In the genomic region with DNA sequence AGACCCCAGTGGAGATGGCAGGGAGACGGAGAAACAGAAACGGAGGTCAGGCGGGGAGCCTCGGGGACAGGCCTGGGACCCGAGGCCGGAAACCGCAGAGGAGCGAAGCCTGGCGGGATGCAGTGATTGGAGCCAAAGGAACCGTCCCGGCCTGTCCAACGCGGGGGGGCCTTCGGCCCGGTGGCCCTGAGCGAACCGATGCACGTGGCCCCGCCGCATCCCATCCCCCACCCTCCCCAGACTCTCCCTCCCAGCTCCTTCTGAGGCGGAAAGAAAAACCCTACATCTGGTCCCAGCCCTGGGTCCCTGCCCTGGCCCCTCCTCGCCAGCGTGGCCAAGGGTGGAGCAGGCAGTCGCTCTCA, we compare ENCODE assay signal across 1 cellular context.
TF ChIP-seq lines count a peak whose summit lies in the region.

No MANE protein-coding gene starts in this region.

TF ChIP-seq in K562, 482 proteins besides CTCF, POLR2A, EP300 and RAD21 (continues in another document):
- no peak for TF ChIP-seq MBD2 (IDR thresholded peaks at IDR 0.05; ENCODE audit: borderline replicate concordance, low read depth)
- TF ChIP-seq, protein P1, sequence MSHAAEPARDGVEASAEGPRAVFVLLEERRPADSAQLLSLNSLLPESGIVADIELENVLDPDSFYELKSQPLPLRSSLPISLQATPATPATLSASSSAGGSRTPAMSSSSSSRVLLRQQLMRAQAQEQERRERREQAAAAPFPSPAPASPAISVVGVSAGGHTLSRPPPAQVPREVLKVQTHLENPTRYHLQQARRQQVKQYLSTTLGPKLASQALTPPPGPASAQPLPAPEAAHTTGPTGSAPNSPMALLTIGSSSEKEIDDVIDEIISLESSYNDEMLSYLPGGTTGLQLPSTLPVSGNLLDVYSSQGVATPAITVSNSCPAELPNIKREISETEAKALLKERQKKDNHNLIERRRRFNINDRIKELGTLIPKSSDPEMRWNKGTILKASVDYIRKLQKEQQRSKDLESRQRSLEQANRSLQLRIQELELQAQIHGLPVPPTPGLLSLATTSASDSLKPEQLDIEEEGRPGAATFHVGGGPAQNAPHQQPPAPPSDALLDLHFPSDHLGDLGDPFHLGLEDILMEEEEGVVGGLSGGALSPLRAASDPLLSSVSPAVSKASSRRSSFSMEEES (CRISPR knock-in tag; IDR thresholded peaks at IDR 0.05) = no peak
- no peak for TF ChIP-seq ZNF212 (CRISPR knock-in tag; IDR thresholded peaks at IDR 0.05)
- TF ChIP-seq ZC3H8 (IDR thresholded peaks at IDR 0.05) = no peak
- no peak for TF ChIP-seq CREBBP (IDR thresholded peaks at IDR 0.05; ENCODE audit: low read depth, low read length)
- no peak for TF ChIP-seq IRF1 (CRISPR knock-in tag; IDR thresholded peaks at IDR 0.05; ENCODE audit: borderline replicate concordance)
- no peak for TF ChIP-seq ZNF41 (CRISPR knock-in tag; conservative IDR thresholded peaks at IDR 0.05)
- TF ChIP-seq CCAR2 (IDR thresholded peaks at IDR 0.05; ENCODE audit: low read depth, low read length) = no peak
- TF ChIP-seq MCM3 (IDR thresholded peaks at IDR 0.05) = no peak
- no peak for TF ChIP-seq SREBF2 (CRISPR knock-in tag; IDR thresholded peaks at IDR 0.05)
- TF ChIP-seq ZFX (CRISPR knock-in tag; IDR thresholded peaks at IDR 0.05) = peak; percentile 37; the same call in 1 of the 2 replicates
- TF ChIP-seq TAF1 (IDR thresholded peaks at IDR 0.05; ENCODE audit: control insufficient read depth, extremely low read depth, insufficient read depth, low read length, severe bottlenecking) = no peak
- TF ChIP-seq MAFG (tag; conservative IDR thresholded peaks at IDR 0.05) = no peak
- TF ChIP-seq CBFA2T2 (conservative IDR thresholded peaks at IDR 0.05) = no peak
- TF ChIP-seq L3MBTL2 (IDR thresholded peaks at IDR 0.05) = no peak
- TF ChIP-seq, protein P2, sequence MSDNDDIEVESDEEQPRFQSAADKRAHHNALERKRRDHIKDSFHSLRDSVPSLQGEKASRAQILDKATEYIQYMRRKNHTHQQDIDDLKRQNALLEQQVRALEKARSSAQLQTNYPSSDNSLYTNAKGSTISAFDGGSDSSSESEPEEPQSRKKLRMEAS (CRISPR knock-in tag; IDR thresholded peaks at IDR 0.05) = 0 out of 2 replicates have a peak, but pooled peaks have one; percentile 11
- 0 out of 2 replicates have a peak, but pooled peaks have one; percentile 12 for TF ChIP-seq LEF1 (IDR thresholded peaks at IDR 0.05)
- TF ChIP-seq NUFIP1 (IDR thresholded peaks at IDR 0.05; ENCODE audit: partially characterized antibody) = no peak
- no peak for TF ChIP-seq POLR2B (IDR thresholded peaks at IDR 0.05; ENCODE audit: low read depth, partially characterized antibody)
- 0 out of 4 replicates have a peak, but pooled peaks of 1 of the 2 experiments have one; percentile 29 for TF ChIP-seq HDAC1 (IDR thresholded peaks at IDR 0.05)
- no peak for TF ChIP-seq E4F1 (CRISPR knock-in tag; IDR thresholded peaks at IDR 0.05; ENCODE audit: borderline replicate concordance)
- peak; percentile 50; the same call in 1 of the 2 replicates for TF ChIP-seq MYC (IDR thresholded peaks at IDR 0.05; ENCODE audit: low read depth, low read length)
- TF ChIP-seq MYC (CRISPR knock-in tag; IDR thresholded peaks at IDR 0.05; ENCODE audit: borderline replicate concordance, low read depth) = no peak
- no peak for TF ChIP-seq ARID2 (IDR thresholded peaks at IDR 0.05)
- no peak for TF ChIP-seq XRCC4 (IDR thresholded peaks at IDR 0.05; ENCODE audit: extremely low read depth, insufficient read depth, insufficient read length)
- no peak for TF ChIP-seq ZNF12 (CRISPR knock-in tag; IDR thresholded peaks at IDR 0.05)
- TF ChIP-seq STAT5B (CRISPR knock-in tag; IDR thresholded peaks at IDR 0.05) = no peak
- TF ChIP-seq HOXB6 (CRISPR knock-in tag; IDR thresholded peaks at IDR 0.05; ENCODE audit: borderline replicate concordance) = no peak
- TF ChIP-seq, protein P3, sequence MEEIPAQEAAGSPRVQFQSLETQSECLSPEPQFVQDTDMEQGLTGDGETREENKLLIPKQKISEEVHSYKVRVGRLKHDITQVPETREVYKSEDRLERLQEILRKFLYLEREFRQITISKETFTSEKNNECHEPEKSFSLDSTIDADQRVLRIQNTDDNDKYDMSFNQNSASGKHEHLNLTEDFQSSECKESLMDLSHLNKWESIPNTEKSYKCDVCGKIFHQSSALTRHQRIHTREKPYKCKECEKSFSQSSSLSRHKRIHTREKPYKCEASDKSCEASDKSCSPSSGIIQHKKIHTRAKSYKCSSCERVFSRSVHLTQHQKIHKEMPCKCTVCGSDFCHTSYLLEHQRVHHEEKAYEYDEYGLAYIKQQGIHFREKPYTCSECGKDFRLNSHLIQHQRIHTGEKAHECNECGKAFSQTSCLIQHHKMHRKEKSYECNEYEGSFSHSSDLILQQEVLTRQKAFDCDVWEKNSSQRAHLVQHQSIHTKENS (CRISPR knock-in tag; IDR thresholded peaks at IDR 0.05) = no peak
- no peak for TF ChIP-seq NR2C2 (CRISPR knock-in tag; IDR thresholded peaks at IDR 0.05)
- 0 out of 2 replicates have a peak, but pooled peaks have one; percentile 5 for TF ChIP-seq NR2C2 (tag; IDR thresholded peaks at IDR 0.05)
- TF ChIP-seq HIVEP1 (CRISPR knock-in tag; IDR thresholded peaks at IDR 0.05) = no peak
- TF ChIP-seq KDM1A (IDR thresholded peaks at IDR 0.05) = peak in 1 of 2 experiments; percentile 24; a peak in 2 of 4 replicates
- no peak for TF ChIP-seq FOXA1 (IDR thresholded peaks at IDR 0.05; ENCODE audit: borderline replicate concordance)
- TF ChIP-seq, protein P4, sequence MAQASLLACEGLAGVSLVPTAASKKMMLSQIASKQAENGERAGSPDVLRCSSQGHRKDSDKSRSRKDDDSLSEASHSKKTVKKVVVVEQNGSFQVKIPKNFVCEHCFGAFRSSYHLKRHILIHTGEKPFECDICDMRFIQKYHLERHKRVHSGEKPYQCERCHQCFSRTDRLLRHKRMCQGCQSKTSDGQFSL (CRISPR knock-in tag; IDR thresholded peaks at IDR 0.05) = no peak
- TF ChIP-seq, protein P4 (tag; IDR thresholded peaks at IDR 0.05) = no peak
- TF ChIP-seq CHD2 (IDR thresholded peaks at IDR 0.05; ENCODE audit: low read depth, low read length) = no peak
- no peak for TF ChIP-seq RBM34 (IDR thresholded peaks at IDR 0.05; ENCODE audit: borderline replicate concordance, insufficient read depth, low read length)
- TF ChIP-seq PHF20 (IDR thresholded peaks at IDR 0.05; ENCODE audit: partially characterized antibody) = no peak
- TF ChIP-seq PHF21A (IDR thresholded peaks at IDR 0.05; ENCODE audit: borderline replicate concordance, low read depth) = peak; percentile 53; the same call in 1 of the 2 replicates
- TF ChIP-seq POLR3G (IDR thresholded peaks at IDR 0.05; ENCODE audit: extremely low read depth, insufficient read length, insufficient replicate concordance) = no peak
- TF ChIP-seq ZSCAN32 (CRISPR knock-in tag; IDR thresholded peaks at IDR 0.05) = no peak
- no peak for TF ChIP-seq FOS (IDR thresholded peaks at IDR 0.05; ENCODE audit: extremely low read depth, insufficient read length)
- TF ChIP-seq, protein P5, sequence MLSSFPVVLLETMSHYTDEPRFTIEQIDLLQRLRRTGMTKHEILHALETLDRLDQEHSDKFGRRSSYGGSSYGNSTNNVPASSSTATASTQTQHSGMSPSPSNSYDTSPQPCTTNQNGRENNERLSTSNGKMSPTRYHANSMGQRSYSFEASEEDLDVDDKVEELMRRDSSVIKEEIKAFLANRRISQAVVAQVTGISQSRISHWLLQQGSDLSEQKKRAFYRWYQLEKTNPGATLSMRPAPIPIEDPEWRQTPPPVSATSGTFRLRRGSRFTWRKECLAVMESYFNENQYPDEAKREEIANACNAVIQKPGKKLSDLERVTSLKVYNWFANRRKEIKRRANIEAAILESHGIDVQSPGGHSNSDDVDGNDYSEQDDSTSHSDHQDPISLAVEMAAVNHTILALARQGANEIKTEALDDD (IDR thresholded peaks at IDR 0.05) = no peak
- TF ChIP-seq NEUROD1 (IDR thresholded peaks at IDR 0.05; ENCODE audit: borderline replicate concordance, low read depth, low read length, partially characterized antibody) = no peak
- TF ChIP-seq SIX5 (IDR thresholded peaks at IDR 0.05; ENCODE audit: borderline replicate concordance in 1 of 2, insufficient read depth in 1 of 2, low read depth in 1 of 2, low read length in 2 of 2) = no peak
- TF ChIP-seq RBM39 (optimal IDR thresholded peaks at IDR 0.05; ENCODE audit: low read depth, low read length) = no peak
- TF ChIP-seq, protein P6, sequence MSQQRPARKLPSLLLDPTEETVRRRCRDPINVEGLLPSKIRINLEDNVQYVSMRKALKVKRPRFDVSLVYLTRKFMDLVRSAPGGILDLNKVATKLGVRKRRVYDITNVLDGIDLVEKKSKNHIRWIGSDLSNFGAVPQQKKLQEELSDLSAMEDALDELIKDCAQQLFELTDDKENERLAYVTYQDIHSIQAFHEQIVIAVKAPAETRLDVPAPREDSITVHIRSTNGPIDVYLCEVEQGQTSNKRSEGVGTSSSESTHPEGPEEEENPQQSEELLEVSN (IDR thresholded peaks at IDR 0.05; ENCODE audit: borderline replicate concordance in 1 of 2, extremely low read depth in 1 of 2, insufficient read depth in 1 of 2, insufficient read length in 1 of 2, low read depth in 1 of 2, low read length in 1 of 2, poor library complexity in 1 of 2, severe bottlenecking in 1 of 2) = peak in 1 of 2 experiments; percentile 59
- no peak for TF ChIP-seq ZNF609 (CRISPR knock-in tag; IDR thresholded peaks at IDR 0.05; ENCODE audit: borderline replicate concordance)
- no peak for TF ChIP-seq ZNF197 (CRISPR knock-in tag; IDR thresholded peaks at IDR 0.05; ENCODE audit: low read depth)
- TF ChIP-seq ETV1 (tag; conservative IDR thresholded peaks at IDR 0.05; ENCODE audit: low read depth) = no peak
- TF ChIP-seq RCOR1 (IDR thresholded peaks at IDR 0.05; ENCODE audit: borderline replicate concordance in 1 of 2, low read depth in 2 of 2, low read length in 2 of 2) = peak in 1 of 2 experiments; percentile 55; a peak in 1 of 4 replicates
- TF ChIP-seq STAT5A (IDR thresholded peaks at IDR 0.05; ENCODE audit: borderline replicate concordance, low read length) = no peak
- no peak for TF ChIP-seq USF1 (CRISPR knock-in tag; IDR thresholded peaks at IDR 0.05)
- TF ChIP-seq FOXJ2 (tag; IDR thresholded peaks at IDR 0.05) = no peak
- TF ChIP-seq DDX20 (tag; IDR thresholded peaks at IDR 0.05; ENCODE audit: low read depth) = no peak
- TF ChIP-seq HLTF (IDR thresholded peaks at IDR 0.05) = no peak
